Comparison of ENCODE assay signal across 22 cellular contexts in genomic region chr3:108441081-108441507, GRCh38.
DNase-seq lines count a peak whose midpoint lies in the region; ATAC-seq, FAIRE-seq and TF ChIP-seq lines count a peak whose summit lies in the region.
"Had no signal": no experiment of that assay in that cellular context is flagged by ENCODE, and none has a peak within 500 bp of the region (broad histone marks: within the 10 kb centered on the region; RNA-seq: fewer than 3 reads in every experiment).

No MANE protein-coding gene starts in this region.

- no peaks in the 10 kb centered on the region for H3K9me3 ChIP-seq in astrocyte (ENCODE audit: insufficient read depth, low read depth, low read length)
- H3K9me3 ChIP-seq in colonic mucosa: no peaks in the 10 kb centered on the region

- H2AK5ac ChIP-seq in mesendoderm (ENCODE audit: low read length): no peak overlapping the region

- H3K56ac ChIP-seq in mesendoderm (ENCODE audit: low read length): no peak overlapping the region

- intact Hi-C loops in colonic mucosa (cut with DNase I): no loop called here

- no peak overlapping the region for H4K5ac ChIP-seq in mesendoderm (ENCODE audit: low read length)

- H2BK5ac ChIP-seq in mesendoderm (ENCODE audit: low read length): no peak overlapping the region

- no peak overlapping the region for H4K8ac ChIP-seq in mesendoderm (ENCODE audit: low read depth, low read length)

- H3K36me3 ChIP-seq in astrocyte (ENCODE audit: insufficient read depth, low read length) (no peaks in the 10 kb centered on the region), mesendoderm (ENCODE audit: control insufficient read depth, insufficient read depth, low read length) (no peaks in the 10 kb centered on the region), colonic mucosa (no peaks in the 10 kb centered on the region)

- no peaks in the 10 kb centered on the region for H3K79me1 ChIP-seq in mesendoderm (ENCODE audit: low read length)

- no peak overlapping the region for H3K4ac ChIP-seq in mesendoderm (ENCODE audit: low read depth, low read length)

- no peak overlapping the region for H3K18ac ChIP-seq in mesendoderm (ENCODE audit: low read length)

- H3K9ac ChIP-seq in astrocyte (ENCODE audit: low read length) (no peak overlapping the region), mesendoderm (ENCODE audit: low read length) (no peak overlapping the region), colonic mucosa (ENCODE audit: low read depth in 2 of 2, low read length in 2 of 2) (no peak overlapping the region)

- no peak overlapping the region for H3K4me3 Mint-ChIP-seq in astrocyte (ENCODE audit: unreplicated experiment)
- H3K4me3 Mint-ChIP-seq: natural killer cell treated with Interleukin-12 subunit alpha and Interleukin-12 subunit beta and Interleukin-15 and Interleukin-18, amount 100 ng/mL, for 72 hours had no signal

- no peak for FAIRE-seq in astrocyte (lab: Jason Lieb, UNC)
- FAIRE-seq: colon, GM12891 had no signal

- H3K4me1 Mint-ChIP-seq in astrocyte (ENCODE audit: low read depth, unreplicated experiment): no peaks in the 10 kb centered on the region
- H3K4me1 Mint-ChIP-seq: CD8-positive, alpha-beta memory T cell had no signal

- no peak overlapping the region for H2BK120ac ChIP-seq in mesendoderm (ENCODE audit: low read depth, low read length)

- H3K27ac ChIP-seq in astrocyte (ENCODE audit: low read depth, low read length): no peak overlapping the region
- H3K27ac ChIP-seq in mesendoderm (ENCODE audit: low read depth, low read length): no peak overlapping the region
- no peak overlapping the region for H3K27ac ChIP-seq in colonic mucosa
- H3K27ac ChIP-seq: VCaP had no signal

- H3K27ac Mint-ChIP-seq in astrocyte (ENCODE audit: unreplicated experiment): no peak overlapping the region
- H3K27ac Mint-ChIP-seq in activated naive CD4-positive, alpha-beta T cell treated with anti-CD3 and anti-CD28 coated beads, Interleukin-2, amount 50 U/mL, for 72 hours: no peak overlapping the region
- H3K27ac Mint-ChIP-seq: activated T-helper 2 cell treated with anti-CD3 and anti-CD28 coated beads, Interferon-gamma antibody, Interleukin-2, Interleukin-4, amounts not matched to agents 10 μg/mL and 5 μg/mL and 100 μg/mL, durations not matched to agents 14 hours and 24 hours and 36 hours; CD8-positive, alpha-beta memory T cell; natural killer cell treated with Interleukin-12 subunit alpha and Interleukin-12 subunit beta and Interleukin-15 and Interleukin-18, amount 100 ng/mL, for 72 hours had no signal

- no peak for ATAC-seq in activated naive CD4-positive, alpha-beta T cell treated with anti-CD3 and anti-CD28 coated beads, Interleukin-2, amount 50 U/mL, for 72 hours
- ATAC-seq: natural killer cell treated with Interleukin-12 subunit alpha and Interleukin-12 subunit beta and Interleukin-15 and Interleukin-18, amount 100 ng/mL, for 72 hours; right cardiac atrium had no signal

- peaks cover 3% of the 10 kb centered on the region for H3K9me3 Mint-ChIP-seq in astrocyte (ENCODE audit: unreplicated experiment)
- H3K9me3 Mint-ChIP-seq in activated naive CD4-positive, alpha-beta T cell treated with anti-CD3 and anti-CD28 coated beads, Interleukin-2, amount 50 U/mL, for 72 hours: peaks cover 0 to 2% of the 10 kb centered on the region in 2 donors
- H3K9me3 Mint-ChIP-seq: natural killer cell treated with Interleukin-12 subunit alpha and Interleukin-12 subunit beta and Interleukin-15 and Interleukin-18, amount 100 ng/mL, for 72 hours had no signal

- DNase-seq in AG10803 (ENCODE audit: low read depth) (peak; percentile 72), NCI-H146 treated with DMSO at 0.1 percent for 48 hours (lab: John Stamatoyannopoulos, UW; ENCODE audit: unreplicated experiment) (peak; percentile 30), astrocyte (ENCODE audit: low read depth) (peak; percentile 42), mesendoderm (peak; percentile 72), colonic mucosa (no peak), NOMO-1 treated with dmso at 0.1 percent for 144 hours (lab: John Stamatoyannopoulos, UW; ENCODE audit: unreplicated experiment) (no peak), OCI-M1 (lab: John Stamatoyannopoulos, UW) (no peak)
- no peak for DNase-seq in activated naive CD4-positive, alpha-beta T cell treated with anti-CD3 and anti-CD28 coated beads, Interleukin-2, amount 50 U/mL, for 72 hours (ENCODE audit: low spot score in 2 of 2)
- DNase-seq: amniotic stem cell; CD8-positive, alpha-beta memory T cell; Kasumi-1; mammary epithelial cell; NCI-H1930; NCI-H510A treated with DMSO at 0.1 percent for 48 hours; right cardiac atrium; RPMI8226; T-helper 1 cell had no signal

- no peaks in the 10 kb centered on the region for H3K36me3 Mint-ChIP-seq in astrocyte (ENCODE audit: low read depth, unreplicated experiment)
- peaks cover 3 to 5% of the 10 kb centered on the region in 2 donors for H3K36me3 Mint-ChIP-seq in activated naive CD4-positive, alpha-beta T cell treated with anti-CD3 and anti-CD28 coated beads, Interleukin-2, amount 50 U/mL, for 72 hours

- H3K4me3 ChIP-seq in AG10803 (ENCODE audit: low read length): no peak overlapping the region
- no peak overlapping the region for H3K4me3 ChIP-seq in astrocyte (ENCODE audit: insufficient read depth, low read depth, low read length)
- H3K4me3 ChIP-seq in mesendoderm (ENCODE audit: low read length): no peak overlapping the region
- H3K4me3 ChIP-seq in colonic mucosa: no peak overlapping the region

- H3K4me1 ChIP-seq in astrocyte (ENCODE audit: insufficient read depth, low read length) (no peaks in the 10 kb centered on the region), mesendoderm (ENCODE audit: control insufficient read depth, low read depth, low read length) (peaks cover 5% of the 10 kb centered on the region), colonic mucosa (no peaks in the 10 kb centered on the region)

- no peak overlapping the region for H2AFZ ChIP-seq in astrocyte (ENCODE audit: low read depth, low read length)

- H3K27me3 ChIP-seq in astrocyte (ENCODE audit: insufficient read depth, low read length): no peaks in the 10 kb centered on the region
- H3K27me3 ChIP-seq in mesendoderm (ENCODE audit: insufficient read depth, low read length, poor library complexity): no peaks in the 10 kb centered on the region
- no peaks in the 10 kb centered on the region for H3K27me3 ChIP-seq in colonic mucosa

- H4K20me1 ChIP-seq in astrocyte (ENCODE audit: insufficient read depth, low read length): no peaks in the 10 kb centered on the region

- no peak for TF ChIP-seq CTCF in AG10803 (conservative IDR thresholded peaks at IDR 0.05; ENCODE audit: low read length)
- no peak for TF ChIP-seq CTCF in astrocyte (IDR thresholded peaks at IDR 0.05; ENCODE audit: insufficient read depth, low read depth, low read length)
- TF ChIP-seq CTCF in colonic mucosa (IDR thresholded peaks at IDR 0.05): no peak

- H3K79me2 ChIP-seq in astrocyte (ENCODE audit: insufficient read depth, low read length): no peaks in the 10 kb centered on the region
- no peaks in the 10 kb centered on the region for H3K79me2 ChIP-seq in mesendoderm (ENCODE audit: control insufficient read depth, insufficient read depth, low read length)

- H3K4me2 ChIP-seq in astrocyte (ENCODE audit: low read length) (no peak overlapping the region), mesendoderm (ENCODE audit: low read length) (no peak overlapping the region)

- H2BK15ac ChIP-seq in mesendoderm (replicated peaks; ENCODE audit: low read depth): no peak overlapping the region

- WGBS in mesendoderm (ENCODE audit: extremely low coverage, insufficient coverage, low lambda C conversion rate): no CpG with 5 or more reads among the region's 6 CpGs

- H3K23ac ChIP-seq in mesendoderm (ENCODE audit: low read length): no peak overlapping the region

- no peaks in the 10 kb centered on the region for H3K27me3 Mint-ChIP-seq in astrocyte (ENCODE audit: low read depth, unreplicated experiment)

Comparison
In these comparisons a context has a peak if more than half of its experiments do, and no peak if none do; other contexts are left out.
1. DNase-seq: peak in AG10803 (single experiment), NCI-H146 treated with DMSO at 0.1 percent for 48 hours (single experiment), astrocyte (single experiment) and mesendoderm (single experiment); none in colonic mucosa (single experiment), activated naive CD4-positive, alpha-beta T cell treated with anti-CD3 and anti-CD28 coated beads, Interleukin-2, amount 50 U/mL, for 72 hours (0 of 2), NOMO-1 treated with dmso at 0.1 percent for 144 hours (single experiment) and OCI-M1 (single experiment).